14 cellular contexts compared by ENCODE assay signal in the genomic region with DNA sequence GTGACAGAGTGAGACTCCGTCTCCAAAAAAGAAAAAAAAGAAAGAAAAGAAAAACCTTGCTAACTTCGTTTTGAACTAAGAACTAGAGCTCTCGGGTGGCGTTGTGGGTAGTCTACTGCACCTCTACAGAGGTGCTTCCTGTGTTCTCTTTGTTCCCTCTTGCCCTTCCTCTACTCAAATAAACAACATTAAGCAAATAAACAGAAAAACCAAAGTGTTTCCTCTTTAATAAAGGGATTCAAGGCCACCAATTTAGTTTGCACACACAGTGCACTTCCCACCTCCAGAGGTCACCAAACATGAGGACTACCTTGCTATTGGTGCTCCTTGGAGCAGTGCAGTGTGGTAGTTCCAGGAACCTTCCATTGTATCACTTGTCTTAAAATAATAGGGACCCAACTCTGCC.
DNase-seq lines count a peak whose midpoint lies in the region; ATAC-seq and TF ChIP-seq lines count a peak whose summit lies in the region.
"Had no signal": no experiment of that assay in that cellular context is flagged by ENCODE, and none has a peak within 500 bp of the region (broad histone marks: within the 10 kb centered on the region; RNA-seq: fewer than 3 reads in every experiment).

No MANE protein-coding gene starts in this region.

- no peaks in the 10 kb centered on the region for H3K9me3 Mint-ChIP-seq in activated naive CD4-positive, alpha-beta T cell treated with anti-CD3 and anti-CD28 coated beads, Interleukin-2, amount 10 ng/mL, durations not matched to agents 7 days and 5 days
- H3K9me3 Mint-ChIP-seq in brain: peaks cover 0 to 3% (median 0%) of the 10 kb centered on the region in 5 experiments
- H3K9me3 Mint-ChIP-seq: dendritic cell treated with granulocyte-macrophage colony-stimulating factor and Interleukin-4, amounts not matched to agents 40 ng/mL and 50 ng/mL, for 4 days had no signal

- H3K27me3 Mint-ChIP-seq in activated naive CD4-positive, alpha-beta T cell treated with anti-CD3 and anti-CD28 coated beads, Interleukin-2, amount 10 ng/mL, durations not matched to agents 7 days and 5 days: no peaks in the 10 kb centered on the region
- H3K27me3 Mint-ChIP-seq in brain: no peaks in the 10 kb centered on the region
- H3K27me3 Mint-ChIP-seq: dendritic cell treated with granulocyte-macrophage colony-stimulating factor and Interleukin-4, amounts not matched to agents 40 ng/mL and 50 ng/mL, for 4 days had no signal

- ATAC-seq in HG03520 (IDR thresholded peaks at IDR 0.05; ENCODE audit: unreplicated experiment): no peak

- H3K4me3 ChIP-seq in thyroid gland (replicated peaks in 1 of 3): no peak overlapping the region
- H3K4me3 ChIP-seq: pancreas, SJCRH30 had no signal

- H3K27me3 ChIP-seq in thyroid gland: no peaks in the 10 kb centered on the region
- H3K27me3 ChIP-seq: BE2C, pancreas, SJCRH30 had no signal

- CTCF ChIA-PET in activated naive CD4-positive, alpha-beta T cell treated with anti-CD3 and anti-CD28 coated beads, Interleukin-2, amount 10 ng/mL, durations not matched to agents 7 days and 5 days (lab: Charles Lee): no interaction called here

- H3K27ac ChIP-seq in thyroid gland: peak overlapping the region; percentile 13 to 78 (median 76)
- H3K27ac ChIP-seq: pancreas, SJCRH30 had no signal

- peak overlapping the region; percentile 13 for H3K4me3 Mint-ChIP-seq in activated naive CD4-positive, alpha-beta T cell treated with anti-CD3 and anti-CD28 coated beads, Interleukin-2, amount 10 ng/mL, durations not matched to agents 7 days and 5 days
- no peak overlapping the region for H3K4me3 Mint-ChIP-seq in brain
- H3K4me3 Mint-ChIP-seq: dendritic cell treated with granulocyte-macrophage colony-stimulating factor and Interleukin-4, amounts not matched to agents 40 ng/mL and 50 ng/mL, for 4 days had no signal

- intact Hi-C loops in thyroid gland (cut with DNase I): no loop called here

- H3K36me3 ChIP-seq in thyroid gland: no peaks in the 10 kb centered on the region
- H3K36me3 ChIP-seq: BE2C, pancreas, SJCRH30 had no signal

- peaks cover 53 to 62% of the 10 kb centered on the region in 2 donors for H3K4me1 ChIP-seq in thyroid gland
- H3K4me1 ChIP-seq: pancreas, SJCRH30 had no signal

- H3K27ac Mint-ChIP-seq in activated naive CD4-positive, alpha-beta T cell treated with anti-CD3 and anti-CD28 coated beads, Interleukin-2, amount 10 ng/mL, durations not matched to agents 7 days and 5 days: peak overlapping the region; percentile 87
- peak overlapping the region in 3 of 5 experiments; percentile 67 to 84 (median 81) for H3K27ac Mint-ChIP-seq in brain
- H3K27ac Mint-ChIP-seq: dendritic cell treated with granulocyte-macrophage colony-stimulating factor and Interleukin-4, amounts not matched to agents 40 ng/mL and 50 ng/mL, for 4 days had no signal

- H3K9me3 ChIP-seq in thyroid gland: no peaks in the 10 kb centered on the region
- H3K9me3 ChIP-seq: BE2C, pancreas, SJCRH30 had no signal

- H3K4me1 Mint-ChIP-seq in activated naive CD4-positive, alpha-beta T cell treated with anti-CD3 and anti-CD28 coated beads, Interleukin-2, amount 10 ng/mL, durations not matched to agents 7 days and 5 days: peaks cover 65% of the 10 kb centered on the region
- H3K4me1 Mint-ChIP-seq in brain: peaks cover 50% of the 10 kb centered on the region

- no peak for TF ChIP-seq POLR2A in thyroid gland (IDR thresholded peaks at IDR 0.05)

- peaks cover 7% of the 10 kb centered on the region for H3K36me3 Mint-ChIP-seq in activated naive CD4-positive, alpha-beta T cell treated with anti-CD3 and anti-CD28 coated beads, Interleukin-2, amount 10 ng/mL, durations not matched to agents 7 days and 5 days
- H3K36me3 Mint-ChIP-seq in brain: no peaks in the 10 kb centered on the region

- DNase-seq in activated naive CD4-positive, alpha-beta T cell treated with anti-CD3 and anti-CD28 coated beads, Interleukin-2, amount 10 ng/mL, durations not matched to agents 7 days and 5 days: peak; percentile 46
- no peak for DNase-seq in activated naive CD4-positive, alpha-beta T cell treated with Interleukin-2 at 50 U/mL for 16 hours
- DNase-seq in NCI-H69 (lab: John Stamatoyannopoulos, UW) (peak; percentile 15), thyroid gland (no peak), NCI-H1694 treated with DMSO at 0.1 percent for 48 hours (lab: John Stamatoyannopoulos, UW) (no peak)
- no peak for DNase-seq in stimulated activated CD4-positive, alpha-beta T cell treated with anti-CD3 and anti-CD28 coated beads, Interleukin-15, amount 100 ng/mL, for 24 hours
- DNase-seq: BE2C, EL, kidney glomerular epithelial cell, pancreas, SJCRH30 had no signal

- WGBS in thyroid gland, 2 donors: 70 to 75% methylated on average over 4 of the region's 4 CpGs

- TF ChIP-seq CTCF in brain (conservative IDR thresholded peaks at IDR 0.05): no peak
- no peak for TF ChIP-seq CTCF in thyroid gland (IDR thresholded peaks at IDR 0.05)

Comparison
In these comparisons a context has a peak if more than half of its experiments do, and no peak if none do; other contexts are left out.
1. DNase-seq: peak in activated naive CD4-positive, alpha-beta T cell treated with anti-CD3 and anti-CD28 coated beads, Interleukin-2, amount 10 ng/mL, durations not matched to agents 7 days and 5 days (single experiment) and NCI-H69 (single experiment); none in activated naive CD4-positive, alpha-beta T cell treated with Interleukin-2 at 50 U/mL for 16 hours (single experiment), thyroid gland (0 of 2), stimulated activated CD4-positive, alpha-beta T cell treated with anti-CD3 and anti-CD28 coated beads, Interleukin-15, amount 100 ng/mL, for 24 hours (single experiment) and NCI-H1694 treated with DMSO at 0.1 percent for 48 hours (single experiment).